ENCODE assay signal across 8 cellular contexts in the genomic region with DNA sequence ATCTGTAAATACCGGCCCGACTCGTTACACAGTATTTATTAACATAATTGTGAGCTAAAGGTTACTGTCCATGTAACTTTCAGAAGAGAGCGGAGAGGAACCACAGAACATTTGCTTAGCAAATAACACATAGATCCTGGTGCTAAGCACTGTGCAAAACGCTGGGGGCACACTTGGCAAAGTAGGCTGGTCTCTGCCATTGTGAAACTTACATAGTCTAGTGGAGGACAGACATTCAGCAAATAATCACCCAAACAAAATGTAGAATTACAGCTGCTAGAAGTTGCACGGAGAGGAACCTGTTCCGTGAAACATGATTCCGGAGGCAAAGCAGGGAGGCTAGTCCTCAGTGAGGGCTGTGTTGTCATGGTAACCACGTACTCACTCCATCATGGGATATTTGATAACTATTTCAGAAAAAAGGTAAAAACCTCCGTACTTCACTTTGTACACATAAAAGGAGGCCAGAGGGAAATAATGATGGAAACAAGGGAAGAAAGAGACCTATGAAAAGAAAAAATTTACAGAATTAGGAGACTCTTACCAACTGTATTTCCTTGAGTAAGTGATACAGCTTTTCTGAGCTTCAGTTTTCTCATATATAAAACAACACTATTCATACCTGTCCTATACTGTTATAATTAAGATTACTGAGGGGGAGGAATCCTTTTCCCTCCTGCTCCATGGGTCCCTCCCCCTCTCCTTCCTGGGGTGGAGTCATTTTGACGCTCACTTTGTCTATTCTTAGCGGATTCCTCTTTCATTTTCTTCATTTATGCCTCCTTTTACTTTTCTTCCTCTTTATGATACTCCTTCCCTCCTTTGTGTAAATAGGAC. TPM values are rescaled to one million over a fixed set of nuclear protein-coding genes. Genes with fewer than 3 reads are reported as not detected.
DNase-seq lines count a peak whose midpoint lies in the region; ATAC-seq and TF ChIP-seq lines count a peak whose summit lies in the region.

No MANE protein-coding gene starts in this region.

- no peaks in the 10 kb centered on the region for H3K9me3 ChIP-seq in CD4-positive, CD25-positive, alpha-beta regulatory T cell (ENCODE audit: control insufficient read depth in 2 of 2, low read length in 2 of 2)
- no peaks in the 10 kb centered on the region for H3K9me3 ChIP-seq in prostate gland

- no peaks in the 10 kb centered on the region for H3K36me3 Mint-ChIP-seq in CD4-positive, CD25-positive, alpha-beta regulatory T cell
- peaks cover 0 to 12% of the 10 kb centered on the region in 2 donors for H3K36me3 Mint-ChIP-seq in activated naive CD4-positive, alpha-beta T cell treated with anti-CD3 and anti-CD28 coated beads, Interleukin-2, amount 50 U/mL, for 72 hours

- H3K4me3 ChIP-seq in CD4-positive, CD25-positive, alpha-beta regulatory T cell (ENCODE audit: low read depth, low read length) = peak overlapping the region; percentile 78
- peak overlapping the region; percentile 85 to 89 for H3K4me3 ChIP-seq in prostate gland

- intact Hi-C loops in left cardiac atrium (cut with DNase I) = no loop called here
- intact Hi-C loops in prostate gland (cut with DNase I) = no loop called here

- peaks cover 15% of the 10 kb centered on the region for H3K27me3 Mint-ChIP-seq in CD4-positive, CD25-positive, alpha-beta regulatory T cell

- peak overlapping the region; percentile 39 to 96 (median 94) for H3K27ac Mint-ChIP-seq in CD4-positive, CD25-positive, alpha-beta regulatory T cell
- peak overlapping the region; percentile 3 to 87 for H3K27ac Mint-ChIP-seq in activated naive CD4-positive, alpha-beta T cell treated with anti-CD3 and anti-CD28 coated beads, Interleukin-2, amount 50 U/mL, for 72 hours

- no peak for DNase-seq in CD4-positive, CD25-positive, alpha-beta regulatory T cell
- peak; percentile 50 for DNase-seq in NCI-H526 treated with DMSO at 0.1 percent for 48 hours (lab: John Stamatoyannopoulos, UW)
- no peak for DNase-seq in activated naive CD4-positive, alpha-beta T cell treated with anti-CD3 and anti-CD28 coated beads, Interleukin-2, amount 50 U/mL, for 72 hours (ENCODE audit: low spot score in 2 of 2)
- DNase-seq in left cardiac atrium = peak; percentile 36
- DNase-seq in prostate gland (ENCODE audit: low spot score) = no peak
- DNase-seq in UCSD-AML1 (lab: John Stamatoyannopoulos, UW; ENCODE audit: unreplicated experiment) = no peak

- 24% methylated on average over 12 of the region's 12 CpGs for WGBS in prostate gland

- H3K9me3 Mint-ChIP-seq in CD4-positive, CD25-positive, alpha-beta regulatory T cell = no peaks in the 10 kb centered on the region
- no peaks in the 10 kb centered on the region for H3K9me3 Mint-ChIP-seq in activated naive CD4-positive, alpha-beta T cell treated with anti-CD3 and anti-CD28 coated beads, Interleukin-2, amount 50 U/mL, for 72 hours

- ATAC-seq in CD4-positive, CD25-positive, alpha-beta regulatory T cell (ENCODE audit: low read depth in 2 of 2) = peak; percentile 45 to 48
- ATAC-seq in GM19025 (IDR thresholded peaks at IDR 0.05; ENCODE audit: low read depth, unreplicated experiment) = peak; percentile 38
- peak; percentile 58 for ATAC-seq in HG03175 (IDR thresholded peaks at IDR 0.05; ENCODE audit: unreplicated experiment)
- ATAC-seq in activated naive CD4-positive, alpha-beta T cell treated with anti-CD3 and anti-CD28 coated beads, Interleukin-2, amount 50 U/mL, for 72 hours = peak; percentile 25 to 26
- peak; percentile 41 to 43 for ATAC-seq in left cardiac atrium

- peaks cover 23% of the 10 kb centered on the region for H3K4me1 ChIP-seq in CD4-positive, CD25-positive, alpha-beta regulatory T cell (ENCODE audit: control insufficient read depth, insufficient read depth, low read length, poor library complexity, severe bottlenecking)
- H3K4me1 ChIP-seq in prostate gland (replicated peaks) = peaks cover 5% of the 10 kb centered on the region

- peak overlapping the region; percentile 91 to 95 (median 94) for H3K4me3 Mint-ChIP-seq in CD4-positive, CD25-positive, alpha-beta regulatory T cell

- no peak for TF ChIP-seq POLR2A in prostate gland (IDR thresholded peaks at IDR 0.05)

- no peak for TF ChIP-seq CTCF in prostate gland (IDR thresholded peaks at IDR 0.05)

- no peaks in the 10 kb centered on the region for H3K36me3 ChIP-seq in CD4-positive, CD25-positive, alpha-beta regulatory T cell (ENCODE audit: control insufficient read depth, insufficient read depth, low read length)
- no peaks in the 10 kb centered on the region for H3K36me3 ChIP-seq in prostate gland

- peak overlapping the region; percentile 78 for H3K27ac ChIP-seq in CD4-positive, CD25-positive, alpha-beta regulatory T cell (ENCODE audit: insufficient read depth, low read length, poor library complexity, severe bottlenecking)
- H3K27ac ChIP-seq in prostate gland = peak overlapping the region; percentile 96

- H3K4me1 Mint-ChIP-seq in CD4-positive, CD25-positive, alpha-beta regulatory T cell = peaks cover 4 to 34% (median 17%) of the 10 kb centered on the region in 4 donors

- peaks cover 5% of the 10 kb centered on the region for H3K27me3 ChIP-seq in CD4-positive, CD25-positive, alpha-beta regulatory T cell (ENCODE audit: control insufficient read depth, insufficient read depth, low read length)
- no peaks in the 10 kb centered on the region for H3K27me3 ChIP-seq in prostate gland (replicated peaks; ENCODE audit: insufficient read depth)

RNA-seq across cellular contexts. Expression of a gene that starts 0.8 kb away (rescaled TPM):
- 28.0 TPM for total RNA-seq in CD4-positive, CD25-positive, alpha-beta regulatory T cell
- 1 to 10 TPM; 1.1 to 2.7 (median 2.3) TPM for polyA plus RNA-seq in CD4-positive, CD25-positive, alpha-beta regulatory T cell
- total RNA-seq in activated naive CD4-positive, alpha-beta T cell treated with anti-CD3 and anti-CD28 coated beads, Interleukin-2, amount 50 U/mL, for 72 hours = 10 to 100 TPM in 1 of 2 donors, 1 to 10 TPM in 1; 2.7 to 10.8 TPM
- total RNA-seq in left cardiac atrium (1 to 10 TPM; 6.8 to 7.8 TPM), prostate gland (10 to 100 TPM; 16.4 TPM)

Comparison
In these comparisons a context has a peak if more than half of its experiments do, and no peak if none do; other contexts are left out.
1. DNase-seq: peak in NCI-H526 treated with DMSO at 0.1 percent for 48 hours (single experiment) and left cardiac atrium (single experiment); none in CD4-positive, CD25-positive, alpha-beta regulatory T cell (0 of 3), activated naive CD4-positive, alpha-beta T cell treated with anti-CD3 and anti-CD28 coated beads, Interleukin-2, amount 50 U/mL, for 72 hours (0 of 2), prostate gland (single experiment) and UCSD-AML1 (single experiment).
2. Peak in every context shown above with its lines, with median percentiles within 50 percentile points of each other: ATAC-seq.